ENCODE assay signal across 9 cellular contexts in genomic region chr2:234493117-234493516, GRCh38. TPM values are rescaled to one million over a fixed set of nuclear protein-coding genes. Genes with fewer than 3 reads are reported as not detected.
DNase-seq lines count a peak whose midpoint lies in the region; ATAC-seq and TF ChIP-seq lines count a peak whose summit lies in the region.
"Had no signal": no experiment of that assay in that cellular context is flagged by ENCODE, and none has a peak within 500 bp of the region (broad histone marks: within the 10 kb centered on the region; RNA-seq: fewer than 3 reads in every experiment).

No MANE protein-coding gene starts in this region.

- H3K4me3 ChIP-seq in CD8-positive, alpha-beta T cell (ENCODE audit: low read depth, low read length): peak overlapping the region; percentile 99
- peak overlapping the region; percentile 91; the same call in 1 of the 2 replicates for H3K4me3 ChIP-seq in PC-9
- peak overlapping the region; percentile 99 for H3K4me3 ChIP-seq in effector memory CD4-positive, alpha-beta T cell (ENCODE audit: insufficient read depth, low read depth, low read length, poor library complexity, severe bottlenecking)
- peak overlapping the region; percentile 80 for H3K4me3 ChIP-seq in neuron (ENCODE audit: low read length)

- peaks cover 63% of the 10 kb centered on the region for H3K79me2 ChIP-seq in PC-9 (ENCODE audit: low read depth)

- H3F3A ChIP-seq in PC-9 (ENCODE audit: insufficient read depth, low read depth): peaks cover 16% of the 10 kb centered on the region; the same call in 1 of the 2 replicates

- H3K36me3 ChIP-seq in CD8-positive, alpha-beta T cell (ENCODE audit: insufficient read depth, low read length): peaks cover 10% of the 10 kb centered on the region
- H3K36me3 ChIP-seq in PC-9 (ENCODE audit: low read depth) (peaks cover 28% of the 10 kb centered on the region), neuron (ENCODE audit: insufficient read depth, low read length) (no peaks in the 10 kb centered on the region)
- H3K36me3 ChIP-seq in effector memory CD4-positive, alpha-beta T cell (ENCODE audit: control insufficient read depth, insufficient read depth, low read length): peaks cover 21% of the 10 kb centered on the region

- peaks cover 55% of the 10 kb centered on the region for H3K4me1 Mint-ChIP-seq in CD8-positive, alpha-beta T cell (ENCODE audit: low read depth)

- ATAC-seq in CD8-positive, alpha-beta T cell: no peak
- ATAC-seq in HG03196 (IDR thresholded peaks at IDR 0.05; ENCODE audit: unreplicated experiment): no peak

- POLR2A ChIA-PET in CD8-positive, alpha-beta T cell (lab: Charles Lee): interaction anchor here (0.6 to 7.9 kb wide), 9 partner anchors 41 to 204 kb away, joined by 3 to 102 read pairs (median 4); no protein-coding TSS in a partner anchor
- POLR2A ChIA-PET in PC-9 (lab: Charles Lee; ENCODE audit: unreplicated experiment): interaction anchor here (0.6 kb wide), 2 partner anchors 130 to 358 kb away, joined by 5 to 8 read pairs; no protein-coding TSS in a partner anchor

- H3K27ac ChIP-seq in CD8-positive, alpha-beta T cell (ENCODE audit: low read depth, low read length): peak overlapping the region; percentile 99
- no peak overlapping the region for H3K27ac ChIP-seq in PC-9
- peak overlapping the region; percentile 98 for H3K27ac ChIP-seq in effector memory CD4-positive, alpha-beta T cell (ENCODE audit: insufficient read depth, low read length, poor library complexity, severe bottlenecking)

- H3K4me2 ChIP-seq in PC-9: peak overlapping the region; percentile 83

- in situ Hi-C loops in GM13977 (cut with MboI; ENCODE audit: low pct_unique_long_range_greater_than_20kb, low sequenced_read_pairs, unreplicated experiment): loop anchor here (5.0 to 10.0 kb wide), 2 partner anchors 211 to 358 kb away; no protein-coding TSS in a partner anchor

- intact Hi-C loops in CD8-positive, alpha-beta T cell (cut with DNase I, micrococcal nuclease): loop anchor here in 1 of 2 experiments (10.0 kb wide), 1 partner anchor 1078 kb away; no protein-coding TSS in a partner anchor
- intact Hi-C loops in PC-9 (cut with micrococcal nuclease; ENCODE audit: unreplicated experiment): no loop called here

- H3K27me3 ChIP-seq in CD8-positive, alpha-beta T cell (ENCODE audit: insufficient read depth, low read length): no peaks in the 10 kb centered on the region
- no peaks in the 10 kb centered on the region for H3K27me3 ChIP-seq in PC-9 (ENCODE audit: insufficient read depth, low read depth)
- no peaks in the 10 kb centered on the region for H3K27me3 ChIP-seq in effector memory CD4-positive, alpha-beta T cell (replicated peaks; ENCODE audit: control insufficient read depth, insufficient read depth, low read length, poor library complexity, severe bottlenecking)
- H3K27me3 ChIP-seq in neuron (ENCODE audit: insufficient read depth, low read length): no peaks in the 10 kb centered on the region

- H3K4me3 Mint-ChIP-seq in CD8-positive, alpha-beta T cell: peak overlapping the region; percentile 98

- H3K9me2 ChIP-seq in PC-9 (ENCODE audit: insufficient read depth): no peaks in the 10 kb centered on the region

- H3K9me3 ChIP-seq in CD8-positive, alpha-beta T cell (ENCODE audit: low read length): no peaks in the 10 kb centered on the region
- no peaks in the 10 kb centered on the region for H3K9me3 ChIP-seq in PC-9 (ENCODE audit: insufficient read depth, low read depth)
- no peaks in the 10 kb centered on the region for H3K9me3 ChIP-seq in effector memory CD4-positive, alpha-beta T cell (ENCODE audit: control insufficient read depth, low read length)
- H3K9me3 ChIP-seq in neuron (ENCODE audit: low read length): no peaks in the 10 kb centered on the region

- DNase-seq in CD8-positive, alpha-beta T cell: no peak
- DNase-seq in PC-9: no peak
- no peak for DNase-seq in effector memory CD4-positive, alpha-beta T cell
- no peak for DNase-seq in islet precursor cell
- DNase-seq in GM13977 (ENCODE audit: low spot score): no peak
- no peak for DNase-seq in NCI-H226
- DNase-seq: NCI-H774 had no signal

- no peaks in the 10 kb centered on the region for H3K27me3 Mint-ChIP-seq in CD8-positive, alpha-beta T cell (ENCODE audit: low read depth)

- CTCF ChIA-PET in CD8-positive, alpha-beta T cell (lab: Charles Lee): interaction anchor here (1.0 to 7.3 kb wide), 7 partner anchors 10 to 357 kb away, joined by 3 to 50 read pairs (median 4); no protein-coding TSS in a partner anchor
- CTCF ChIA-PET in PC-9 (lab: Charles Lee): no interaction called here

- H3K27ac Mint-ChIP-seq in CD8-positive, alpha-beta T cell: peak overlapping the region; percentile 98

- H3K4me1 ChIP-seq in CD8-positive, alpha-beta T cell (ENCODE audit: insufficient read depth, low read length): peaks cover 49% of the 10 kb centered on the region
- H3K4me1 ChIP-seq in PC-9 (replicated peaks; ENCODE audit: insufficient read depth) (peaks cover 26% of the 10 kb centered on the region), neuron (ENCODE audit: insufficient read depth, low read length) (peaks cover 17% of the 10 kb centered on the region)
- peaks cover 36% of the 10 kb centered on the region for H3K4me1 ChIP-seq in effector memory CD4-positive, alpha-beta T cell (ENCODE audit: control insufficient read depth, insufficient read depth, low read length, poor library complexity, severe bottlenecking)

- BruUV-seq in PC-9 (replicated peaks; lab: Mats Ljungman, UMichigan): no TSS peak

- H3K9me3 Mint-ChIP-seq in CD8-positive, alpha-beta T cell: no peaks in the 10 kb centered on the region

- H3K36me3 Mint-ChIP-seq in CD8-positive, alpha-beta T cell: peaks cover 63% of the 10 kb centered on the region

- TF ChIP-seq CTCF in CD8-positive, alpha-beta T cell (IDR thresholded peaks at IDR 0.05): no peak
- TF ChIP-seq CTCF in PC-9 (conservative IDR thresholded peaks at IDR 0.05) (no peak), GM13977 (IDR thresholded peaks at IDR 0.05; ENCODE audit: extremely low read depth, insufficient read depth, missing control alignments) (no peak)

- no peak overlapping the region for H2AFZ ChIP-seq in PC-9
- H2AFZ ChIP-seq in neuron (ENCODE audit: low read depth, low read length): no peak overlapping the region

- H4K20me1 ChIP-seq in PC-9 (ENCODE audit: insufficient read depth): peaks cover 27% of the 10 kb centered on the region

RNA-seq across cellular contexts. Expression of gene ARL4C, which starts 3.8 kb away (rescaled TPM):
- total RNA-seq in CD8-positive, alpha-beta T cell: 100 to 1,000 TPM; 484 to 496 TPM
- total RNA-seq in PC-9 (2021): 51.3 TPM in 2 replicates
